ENCODE assay signal across 8 cellular contexts in the genomic region with DNA sequence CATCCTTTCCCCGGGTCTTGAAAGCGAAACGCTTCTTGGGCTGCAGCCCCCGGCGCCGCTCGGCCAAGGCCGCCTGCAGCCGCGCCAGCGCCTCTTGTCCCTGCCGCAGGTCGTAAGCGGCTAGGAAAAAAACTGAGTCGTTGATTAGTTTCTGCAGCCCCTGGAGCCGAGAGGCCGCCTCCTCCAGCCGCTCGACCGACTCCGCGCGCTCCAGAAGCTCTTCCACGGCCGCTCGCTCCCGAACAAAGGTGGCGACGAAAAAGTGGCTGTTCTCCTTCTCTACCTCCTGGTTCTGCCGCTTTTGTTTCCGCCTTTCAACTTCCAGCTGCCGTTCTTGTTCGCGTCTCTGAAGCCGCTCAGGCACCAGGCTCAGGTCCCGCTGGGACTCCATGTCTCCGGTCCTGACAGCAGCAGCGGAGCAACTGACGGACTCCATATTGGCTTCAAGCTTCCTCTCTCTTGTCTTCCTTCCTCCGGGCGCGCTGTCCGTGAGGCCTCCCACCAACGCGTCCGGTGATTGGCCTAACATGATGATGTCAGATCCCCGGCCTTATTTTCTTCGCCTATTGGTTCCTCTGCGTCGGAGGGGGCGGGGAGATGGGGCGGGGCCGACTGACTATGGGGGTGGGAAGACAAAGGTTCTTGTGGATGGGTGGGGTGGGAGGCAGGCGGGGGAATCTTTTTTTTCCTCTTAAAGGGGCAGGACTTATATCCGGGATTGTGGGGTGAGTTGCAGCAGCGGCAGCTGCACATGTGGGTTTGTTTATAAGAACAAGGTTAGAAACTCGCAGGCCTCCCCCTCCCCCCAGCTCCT. TPM values are rescaled to one million over a fixed set of nuclear protein-coding genes. Genes with fewer than 3 reads are reported as not detected.
DNase-seq lines count a peak whose midpoint lies in the region; ATAC-seq and TF ChIP-seq lines count a peak whose summit lies in the region.

A gene with protein sequence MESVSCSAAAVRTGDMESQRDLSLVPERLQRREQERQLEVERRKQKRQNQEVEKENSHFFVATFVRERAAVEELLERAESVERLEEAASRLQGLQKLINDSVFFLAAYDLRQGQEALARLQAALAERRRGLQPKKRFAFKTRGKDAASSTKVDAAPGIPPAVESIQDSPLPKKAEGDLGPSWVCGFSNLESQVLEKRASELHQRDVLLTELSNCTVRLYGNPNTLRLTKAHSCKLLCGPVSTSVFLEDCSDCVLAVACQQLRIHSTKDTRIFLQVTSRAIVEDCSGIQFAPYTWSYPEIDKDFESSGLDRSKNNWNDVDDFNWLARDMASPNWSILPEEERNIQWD (minus strand): TSS at position 466 of the 814 bp plus-strand sequence. CDS start 30 bp downstream, at position 436.

- peaks cover 24% of the 10 kb centered on the region for H3K4me1 Mint-ChIP-seq in activated T-helper 2 cell treated with anti-CD3 and anti-CD28 coated beads, Interferon-gamma antibody, Interleukin-2, Interleukin-4, amounts not matched to agents 10 μg/mL and 5 μg/mL and 100 μg/mL, durations not matched to agents 14 hours and 24 hours and 36 hours (ENCODE audit: low read depth)
- peaks cover 12 to 39% (median 27%) of the 10 kb centered on the region in 7 donors for H3K4me1 Mint-ChIP-seq in naive thymus-derived CD4-positive, alpha-beta T cell
- peaks cover 31% of the 10 kb centered on the region for H3K4me1 Mint-ChIP-seq in stimulated activated memory B cell treated with anti-CD40 and anti-IgM and Interleukin-4, amounts not matched to agents 10 μg/mL and 1 μg/mL and 100 μg/mL, for 72 hours

- ATAC-seq in naive thymus-derived CD4-positive, alpha-beta T cell = peak; percentile 88
- ATAC-seq in stimulated activated memory B cell treated with anti-CD40 and anti-IgM and Interleukin-4, amounts not matched to agents 10 μg/mL and 1 μg/mL and 100 μg/mL, for 72 hours = peak; percentile 88

- H3K36me3 ChIP-seq in naive thymus-derived CD4-positive, alpha-beta T cell (ENCODE audit: control insufficient read depth in 2 of 3, insufficient read depth in 3 of 3, low read length in 3 of 3) = peaks cover 0 to 4% (median 0%) of the 10 kb centered on the region in 3 experiments

- POLR2A ChIA-PET in naive thymus-derived CD4-positive, alpha-beta T cell (lab: Charles Lee) = interaction anchor here (0.6 to 42.6 kb wide), 40 partner anchors 9 to 749 kb away, joined by 3 to 1628 read pairs (median 4); a partner anchor contains a TSS

- peak within 1 kb of the TSS; percentile 88 for H3K27ac ChIP-seq in naive thymus-derived CD4-positive, alpha-beta T cell (ENCODE audit: low read depth, low read length)

- peaks cover 19 to 29% of the 10 kb centered on the region in 2 donors for H3K4me1 ChIP-seq in naive thymus-derived CD4-positive, alpha-beta T cell (ENCODE audit: control insufficient read depth in 2 of 2, insufficient read depth in 2 of 2, low read length in 2 of 2)

- DNase-seq in EH (ENCODE audit: low read depth) = peak; percentile 99
- DNase-seq in GOT3 (lab: John Stamatoyannopoulos, UW) = peak; percentile 87
- DNase-seq in LNCaP clone FGC (ENCODE audit: low read depth) = peak; percentile 91
- peak; percentile 98 for DNase-seq in RPMI8226
- DNase-seq in activated T-helper 2 cell treated with anti-CD3 and anti-CD28 coated beads, Interferon-gamma antibody, Interleukin-2, Interleukin-4, amounts not matched to agents 10 μg/mL and 5 μg/mL and 100 μg/mL, durations not matched to agents 14 hours and 24 hours and 36 hours (ENCODE audit: low spot score) = peak; percentile 92
- peak; percentile 98 for DNase-seq in fibroblast of mammary gland (ENCODE audit: low read depth)
- peak; percentile 73 to 97 (median 93) for DNase-seq in naive thymus-derived CD4-positive, alpha-beta T cell

- intact Hi-C loops in activated T-helper 2 cell treated with anti-CD3 and anti-CD28 coated beads, Interferon-gamma antibody, Interleukin-2, Interleukin-4, amounts not matched to agents 10 μg/mL and 5 μg/mL and 100 μg/mL, durations not matched to agents 14 hours and 24 hours and 36 hours (cut with micrococcal nuclease) = loop anchor here (1.0 to 10.0 kb wide), 10 partner anchors 20 to 959 kb away; a partner anchor contains a TSS
- intact Hi-C loops in naive thymus-derived CD4-positive, alpha-beta T cell (cut with micrococcal nuclease) = loop anchor here (1.0 to 10.0 kb wide), 25 partner anchors 19 to 1674 kb away; a partner anchor contains a TSS

- peaks cover 0 to 19% (median 0%) of the 10 kb centered on the region in 3 experiments for H3K9me3 ChIP-seq in naive thymus-derived CD4-positive, alpha-beta T cell (ENCODE audit: control insufficient read depth in 2 of 3, low read length in 3 of 3)

- no peaks in the 10 kb centered on the region for H3K9me3 Mint-ChIP-seq in activated T-helper 2 cell treated with anti-CD3 and anti-CD28 coated beads, Interferon-gamma antibody, Interleukin-2, Interleukin-4, amounts not matched to agents 10 μg/mL and 5 μg/mL and 100 μg/mL, durations not matched to agents 14 hours and 24 hours and 36 hours
- H3K9me3 Mint-ChIP-seq in naive thymus-derived CD4-positive, alpha-beta T cell = peaks cover 0 to 48% (median 15%) of the 10 kb centered on the region in 11 donors
- no peaks in the 10 kb centered on the region for H3K9me3 Mint-ChIP-seq in stimulated activated memory B cell treated with anti-CD40 and anti-IgM and Interleukin-4, amounts not matched to agents 10 μg/mL and 1 μg/mL and 100 μg/mL, for 72 hours

- peak within 1 kb of the TSS; percentile 100 for H3K4me3 Mint-ChIP-seq in activated T-helper 2 cell treated with anti-CD3 and anti-CD28 coated beads, Interferon-gamma antibody, Interleukin-2, Interleukin-4, amounts not matched to agents 10 μg/mL and 5 μg/mL and 100 μg/mL, durations not matched to agents 14 hours and 24 hours and 36 hours (ENCODE audit: low read depth)
- H3K4me3 Mint-ChIP-seq in naive thymus-derived CD4-positive, alpha-beta T cell = peak within 1 kb of the TSS; percentile 91 to 100 (median 99)
- H3K4me3 Mint-ChIP-seq in stimulated activated memory B cell treated with anti-CD40 and anti-IgM and Interleukin-4, amounts not matched to agents 10 μg/mL and 1 μg/mL and 100 μg/mL, for 72 hours = peak within 1 kb of the TSS; percentile 100

- no peaks in the 10 kb centered on the region for H3K27me3 Mint-ChIP-seq in activated T-helper 2 cell treated with anti-CD3 and anti-CD28 coated beads, Interferon-gamma antibody, Interleukin-2, Interleukin-4, amounts not matched to agents 10 μg/mL and 5 μg/mL and 100 μg/mL, durations not matched to agents 14 hours and 24 hours and 36 hours (ENCODE audit: low read depth)
- no peaks in the 10 kb centered on the region for H3K27me3 Mint-ChIP-seq in naive thymus-derived CD4-positive, alpha-beta T cell
- H3K27me3 Mint-ChIP-seq in stimulated activated memory B cell treated with anti-CD40 and anti-IgM and Interleukin-4, amounts not matched to agents 10 μg/mL and 1 μg/mL and 100 μg/mL, for 72 hours = no peaks in the 10 kb centered on the region

- peak within 1 kb of the TSS; percentile 100 for H3K27ac Mint-ChIP-seq in activated T-helper 2 cell treated with anti-CD3 and anti-CD28 coated beads, Interferon-gamma antibody, Interleukin-2, Interleukin-4, amounts not matched to agents 10 μg/mL and 5 μg/mL and 100 μg/mL, durations not matched to agents 14 hours and 24 hours and 36 hours
- H3K27ac Mint-ChIP-seq in naive thymus-derived CD4-positive, alpha-beta T cell = peak within 1 kb of the TSS; percentile 97 to 100 (median 100)
- H3K27ac Mint-ChIP-seq in stimulated activated memory B cell treated with anti-CD40 and anti-IgM and Interleukin-4, amounts not matched to agents 10 μg/mL and 1 μg/mL and 100 μg/mL, for 72 hours = peak within 1 kb of the TSS; percentile 89

- TF ChIP-seq CTCF in LNCaP clone FGC (IDR thresholded peaks at IDR 0.05; ENCODE audit: control insufficient read depth, extremely low read depth, insufficient read depth) (no peak), fibroblast of mammary gland (conservative IDR thresholded peaks at IDR 0.05; ENCODE audit: control insufficient read depth, insufficient read depth, low read depth, low read length) (no peak)

- H3K27me3 ChIP-seq in naive thymus-derived CD4-positive, alpha-beta T cell (ENCODE audit: control insufficient read depth in 2 of 2, insufficient read depth in 2 of 2, low read length in 2 of 2) = no peaks in the 10 kb centered on the region

- peaks cover 26% of the 10 kb centered on the region for H3K36me3 Mint-ChIP-seq in activated T-helper 2 cell treated with anti-CD3 and anti-CD28 coated beads, Interferon-gamma antibody, Interleukin-2, Interleukin-4, amounts not matched to agents 10 μg/mL and 5 μg/mL and 100 μg/mL, durations not matched to agents 14 hours and 24 hours and 36 hours (ENCODE audit: low read depth)
- peaks cover 4 to 18% (median 11%) of the 10 kb centered on the region in 5 donors for H3K36me3 Mint-ChIP-seq in naive thymus-derived CD4-positive, alpha-beta T cell
- peaks cover 5% of the 10 kb centered on the region for H3K36me3 Mint-ChIP-seq in stimulated activated memory B cell treated with anti-CD40 and anti-IgM and Interleukin-4, amounts not matched to agents 10 μg/mL and 1 μg/mL and 100 μg/mL, for 72 hours

- H3K4me3 ChIP-seq in LNCaP clone FGC (ENCODE audit: low read depth, low read length) = peak within 1 kb of the TSS; percentile 88
- peak within 1 kb of the TSS; percentile 98 for H3K4me3 ChIP-seq in fibroblast of mammary gland (ENCODE audit: control insufficient read depth, low read depth, low read length)
- peak within 1 kb of the TSS; percentile 95 for H3K4me3 ChIP-seq in naive thymus-derived CD4-positive, alpha-beta T cell (ENCODE audit: low read length)

- CTCF ChIA-PET in naive thymus-derived CD4-positive, alpha-beta T cell (lab: Charles Lee) = interaction anchor here (0.5 to 5.0 kb wide), 7 partner anchors 9 to 136 kb away, joined by 3 to 34 read pairs (median 3); a partner anchor contains a TSS

RNA-seq across cellular contexts. Expression of the gene that starts here (rescaled TPM):
- 17.7 and 19.5 TPM in 2 replicates for total RNA-seq in activated T-helper 2 cell treated with anti-CD3 and anti-CD28 coated beads, Interferon-gamma antibody, Interleukin-2, Interleukin-4, amounts not matched to agents 10 μg/mL and 5 μg/mL and 100 μg/mL, durations not matched to agents 14 hours and 24 hours and 36 hours
- total RNA-seq in naive thymus-derived CD4-positive, alpha-beta T cell = 10 to 100 TPM; 39.6 to 74.8 (median 71.4) TPM
- 100 to 1,000 TPM; 103 to 119 TPM for polyA plus RNA-seq in naive thymus-derived CD4-positive, alpha-beta T cell

Comparison
In these comparisons a context has a peak if more than half of its experiments do, and no peak if none do; other contexts are left out.
1. Peak in every context shown above with its lines: DNase-seq, ATAC-seq, H3K4me3 ChIP-seq and H3K27ac ChIP-seq.